ENCODE assay signal across 1 cellular context in genomic region chr12:120847392-120848157, GRCh38.
TF ChIP-seq lines count a peak whose summit lies in the region.

No MANE protein-coding gene starts in this region.

TF ChIP-seq in GM23338, 12 proteins besides CTCF, POLR2A, EP300 and RAD21 (continued from another document):
- no peak for TF ChIP-seq REST (IDR thresholded peaks at IDR 0.05; ENCODE audit: unreplicated experiment)
